18 cellular contexts compared by ENCODE assay signal in genomic region chr1:231557898-231558710, GRCh38. TPM values are rescaled to one million over a fixed set of nuclear protein-coding genes. Genes with fewer than 3 reads are reported as not detected.
DNase-seq lines count a peak whose midpoint lies in the region; ATAC-seq, FAIRE-seq and TF ChIP-seq lines count a peak whose summit lies in the region.
"Had no signal": no experiment of that assay in that cellular context is flagged by ENCODE, and none has a peak within 500 bp of the region (broad histone marks: within the 10 kb centered on the region; RNA-seq: fewer than 3 reads in every experiment).

No MANE protein-coding gene starts in this region.

- H3K4me1 ChIP-seq in CD4-positive, CD25-positive, alpha-beta regulatory T cell (ENCODE audit: control insufficient read depth, insufficient read depth, low read length, poor library complexity, severe bottlenecking), result peaks cover 11% of the 10 kb centered on the region
- peaks cover 7% of the 10 kb centered on the region for H3K4me1 ChIP-seq in IMR-90 (ENCODE audit: control insufficient read depth, insufficient read depth, low read length)
- no peaks in the 10 kb centered on the region for H3K4me1 ChIP-seq in GM12878 (ENCODE audit: control insufficient read depth, insufficient read depth, low read length)
- peaks cover 4 to 15% of the 10 kb centered on the region in 2 donors for H3K4me1 ChIP-seq in left lung
- peaks cover 0 to 7% of the 10 kb centered on the region in 2 donors for H3K4me1 ChIP-seq in thyroid gland
- H3K4me1 ChIP-seq: ascending aorta had no signal

- 0 out of 2 replicates have a peak overlapping the region, but pooled peaks have one; percentile 37 for H3K14ac ChIP-seq in IMR-90 (replicated peaks; ENCODE audit: low read depth, low read length)

- H3K4me3 ChIP-seq in CD4-positive, CD25-positive, alpha-beta regulatory T cell (ENCODE audit: low read depth, low read length), result peak overlapping the region; percentile 20
- H3K4me3 ChIP-seq in IMR-90 (ENCODE audit: insufficient read depth, low read depth, low read length) (no peak overlapping the region), GM12878 (no peak overlapping the region), left lung (no peak overlapping the region), thyroid gland (replicated peaks in 1 of 3) (no peak overlapping the region)
- H3K4me3 ChIP-seq: ascending aorta, SJCRH30 had no signal

- peaks cover 15 to 23% of the 10 kb centered on the region in 2 experiments; a peak in 3 of 4 replicates for H3K79me1 ChIP-seq in IMR-90 (ENCODE audit: low read depth in 1 of 2, low read length in 2 of 2)

- H4K20me1 ChIP-seq in IMR-90 (ENCODE audit: insufficient read depth, low read length) (peaks cover 12% of the 10 kb centered on the region), GM12878 (ENCODE audit: control insufficient read depth, insufficient read depth) (no peaks in the 10 kb centered on the region)

- H3K9ac ChIP-seq in IMR-90 (ENCODE audit: low read depth, low read length), result no peak overlapping the region
- H3K9ac ChIP-seq in GM12878 (ENCODE audit: control insufficient read depth, insufficient read depth, low read length), result no peak overlapping the region

- H4K91ac ChIP-seq in IMR-90 (ENCODE audit: insufficient read depth, low read depth, low read length), result peak overlapping the region; percentile 30

- H3K4me2 ChIP-seq in IMR-90 (ENCODE audit: low read depth, low read length) (no peak overlapping the region), GM12878 (ENCODE audit: control insufficient read depth, insufficient read depth) (no peak overlapping the region)

- H3K27ac ChIP-seq in CD4-positive, CD25-positive, alpha-beta regulatory T cell (ENCODE audit: insufficient read depth, low read length, poor library complexity, severe bottlenecking), result peak overlapping the region; percentile 14
- peak overlapping the region; percentile 34; the same call in 1 of the 2 replicates for H3K27ac ChIP-seq in IMR-90 (ENCODE audit: insufficient read depth, low read length)
- H3K27ac ChIP-seq in GM12878 (ENCODE audit: control insufficient read depth, insufficient read depth), result no peak overlapping the region
- H3K27ac ChIP-seq in left lung, result peak overlapping the region in 1 of 2 donors; percentile 23
- H3K27ac ChIP-seq in thyroid gland, result no peak overlapping the region
- H3K27ac ChIP-seq: ascending aorta, SJCRH30 had no signal

- TF ChIP-seq POLR2A in IMR-90 (IDR thresholded peaks at IDR 0.05; ENCODE audit: low read depth, low read length) (no peak), GM12878 (IDR thresholded peaks at IDR 0.05; ENCODE audit: low read depth, low read length) (no peak), thyroid gland (IDR thresholded peaks at IDR 0.05) (no peak)

- RAD21 ChIA-PET in GM12878 (lab: Charles Lee; ENCODE audit: unreplicated experiment), result interaction anchor here (0.8 to 1.0 kb wide), 2 partner anchors 12 to 139 kb away, joined by 3 read pairs; no protein-coding TSS in a partner anchor

- H2AK5ac ChIP-seq in IMR-90 (ENCODE audit: low read depth, low read length), result peak overlapping the region; percentile 62; the same call in 1 of the 2 replicates

- intact Hi-C loops in IMR-90 (cut with micrococcal nuclease) (loop anchor here (1.0 kb wide), 1 partner anchor 137 kb away; no protein-coding TSS in a partner anchor), GM12878 (cut with micrococcal nuclease; ENCODE audit: unreplicated experiment) (no loop called here), left lung (cut with DNase I) (no loop called here), natural killer cell (cut with micrococcal nuclease) (no loop called here), thyroid gland (cut with DNase I) (no loop called here)

- no peak overlapping the region for H3K56ac ChIP-seq in IMR-90 (ENCODE audit: extremely low read depth, insufficient read depth, low read length)

- H2BK20ac ChIP-seq in IMR-90 (ENCODE audit: low read depth, low read length), result peak overlapping the region; percentile 16; the same call in 1 of the 2 replicates

- TF ChIP-seq EP300 in GM12878 (IDR thresholded peaks at IDR 0.05; ENCODE audit: borderline replicate concordance in 1 of 2, control insufficient read depth in 1 of 2, low read depth in 2 of 2, low read length in 2 of 2), result no peak

- TF ChIP-seq CTCF in IMR-90 (conservative IDR thresholded peaks at IDR 0.05; ENCODE audit: low read depth, low read length) (no peak), GM12878 (IDR thresholded peaks at IDR 0.05 in 2 of 3, conservative IDR thresholded peaks at IDR 0.05 in 1 of 3; ENCODE audit: control insufficient read depth in 2 of 3, extremely low read depth in 1 of 3, insufficient read depth in 1 of 3, low read depth in 3 of 3, low read length in 3 of 3) (no peak), left lung (IDR thresholded peaks at IDR 0.05) (no peak), natural killer cell (IDR thresholded peaks at IDR 0.05) (no peak), thyroid gland (IDR thresholded peaks at IDR 0.05) (no peak)

- no peaks in the 10 kb centered on the region for H3K9me3 ChIP-seq in CD4-positive, CD25-positive, alpha-beta regulatory T cell (ENCODE audit: control insufficient read depth in 2 of 2, low read length in 2 of 2)
- H3K9me3 ChIP-seq in IMR-90 (ENCODE audit: control insufficient read depth, insufficient read depth, low read length) (no peaks in the 10 kb centered on the region), GM12878 (replicated peaks; ENCODE audit: control insufficient read depth, insufficient read depth, low read length) (no peaks in the 10 kb centered on the region), left lung (no peaks in the 10 kb centered on the region), thyroid gland (no peaks in the 10 kb centered on the region)
- H3K9me3 ChIP-seq: ascending aorta, SJCRH30 had no signal

- peak in 1 of 3 donors; percentile 22 for DNase-seq in CD4-positive, CD25-positive, alpha-beta regulatory T cell
- DNase-seq in IMR-90, result peak; percentile 77
- DNase-seq in GM12878 (ENCODE audit: low read depth, low spot score), result no peak
- DNase-seq in left lung, result no peak
- DNase-seq in HT-29 (ENCODE audit: low spot score), result no peak
- DNase-seq in natural killer cell, result no peak
- no peak for DNase-seq in thyroid gland
- no peak for DNase-seq in NCI-H2196 treated with DMSO at 0.1 percent for 48 hours (lab: John Stamatoyannopoulos, UW; ENCODE audit: unreplicated experiment)
- DNase-seq: activated CD4-positive, alpha-beta T cell treated with anti-CD3 and anti-CD28 coated beads, Interleukin-2, amount 50 U/mL, for 48 hours; DMS53; foreskin melanocyte; immature natural killer cell; NCI-H187 treated with DMSO at 0.1 percent for 48 hours; occipital lobe had no signal

- peaks cover 31 to 40% (median 34%) of the 10 kb centered on the region in 4 donors for H3K4me1 Mint-ChIP-seq in CD4-positive, CD25-positive, alpha-beta regulatory T cell
- H3K4me1 Mint-ChIP-seq in natural killer cell, result peaks cover 19 to 36% of the 10 kb centered on the region in 2 donors
- H3K4me1 Mint-ChIP-seq: mesothelial cell of epicardium had no signal

- no peaks in the 10 kb centered on the region for H3K27me3 ChIP-seq in CD4-positive, CD25-positive, alpha-beta regulatory T cell (ENCODE audit: control insufficient read depth, insufficient read depth, low read length)
- no peaks in the 10 kb centered on the region for H3K27me3 ChIP-seq in IMR-90 (ENCODE audit: control insufficient read depth, insufficient read depth, low read length)
- H3K27me3 ChIP-seq in GM12878 (replicated peaks in 1 of 2; ENCODE audit: control insufficient read depth in 2 of 2, insufficient read depth in 2 of 2, low read length in 1 of 2), result no peaks in the 10 kb centered on the region
- H3K27me3 ChIP-seq in left lung, result no peaks in the 10 kb centered on the region
- H3K27me3 ChIP-seq in thyroid gland, result no peaks in the 10 kb centered on the region
- H3K27me3 ChIP-seq: ascending aorta, SJCRH30 had no signal

- H2BK15ac ChIP-seq in IMR-90 (ENCODE audit: low read depth, low read length), result no peak overlapping the region

- dilution Hi-C loops in IMR-90 (cut with HindIII; ENCODE audit: low sequenced_read_pairs, unreplicated experiment), result no loop called here

- H2BK120ac ChIP-seq in IMR-90 (ENCODE audit: low read depth, low read length), result peak overlapping the region; percentile 35

- peaks cover 4% of the 10 kb centered on the region; the same call in 1 of the 2 replicates for H3K9me1 ChIP-seq in IMR-90 (ENCODE audit: insufficient read depth, low read length)

- H2AFZ ChIP-seq in IMR-90 (replicated peaks; ENCODE audit: low read length, poor library complexity) (no peak overlapping the region), GM12878 (ENCODE audit: control insufficient read depth, low read depth, low read length) (no peak overlapping the region)

- BruUV-seq in IMR-90 (replicated peaks; lab: Mats Ljungman, UMichigan) (no TSS peak), GM12878 (replicated peaks; lab: Mats Ljungman, UMichigan) (no TSS peak)

- FAIRE-seq in GM12878 (lab: Jason Lieb, UNC), result no peak

- no peaks in the 10 kb centered on the region for H3K79me2 ChIP-seq in GM12878 (ENCODE audit: control insufficient read depth, insufficient read depth, low read length)

- H2AK9ac ChIP-seq in IMR-90 (replicated peaks; ENCODE audit: low read depth, low read length, poor library complexity), result no peak overlapping the region

- peaks cover 22% of the 10 kb centered on the region for H3K36me3 Mint-ChIP-seq in CD4-positive, CD25-positive, alpha-beta regulatory T cell
- no peaks in the 10 kb centered on the region for H3K36me3 Mint-ChIP-seq in natural killer cell

- peak in 1 of 2 donors; percentile 42 for ATAC-seq in CD4-positive, CD25-positive, alpha-beta regulatory T cell (ENCODE audit: low read depth in 2 of 2)
- ATAC-seq in IMR-90 (ENCODE audit: low read depth), result peak; percentile 87
- peak; percentile 48 for ATAC-seq in GM12878
- ATAC-seq in left lung, result peak; percentile 79
- ATAC-seq in natural killer cell, result no peak

- no peaks in the 10 kb centered on the region for H3K27me3 Mint-ChIP-seq in CD4-positive, CD25-positive, alpha-beta regulatory T cell
- H3K27me3 Mint-ChIP-seq in natural killer cell (ENCODE audit: low read depth in 2 of 2), result no peaks in the 10 kb centered on the region

- H3K9me3 Mint-ChIP-seq in CD4-positive, CD25-positive, alpha-beta regulatory T cell, result no peaks in the 10 kb centered on the region
- no peaks in the 10 kb centered on the region for H3K9me3 Mint-ChIP-seq in natural killer cell
- H3K9me3 Mint-ChIP-seq: immature natural killer cell had no signal

- SMC1A ChIA-PET in GM12878 (lab: Charles Lee; ENCODE audit: uncharacterized antibody, unreplicated experiment), result interaction anchor here (0.9 to 1.4 kb wide), 6 partner anchors 12 to 183 kb away, joined by 3 to 4 read pairs (median 3); no protein-coding TSS in a partner anchor

- no peak overlapping the region for H4K5ac ChIP-seq in IMR-90 (ENCODE audit: low read depth, low read length)

- POLR2A ChIA-PET in IMR-90 (lab: Charles Lee; ENCODE audit: unreplicated experiment), result no interaction called here
- POLR2A ChIA-PET in GM12878 (lab: Charles Lee), result interaction anchor here (1.6 kb wide), 1 partner anchor 220 kb away, joined by 4 read pairs; the partner anchor contains the start of genes EXOC8 and SPRTN

- H3K23ac ChIP-seq in IMR-90 (ENCODE audit: low read depth, low read length), result peak overlapping the region; percentile 56; the same call in 1 of the 2 replicates

- H4K8ac ChIP-seq in IMR-90 (ENCODE audit: low read depth in 2 of 2, low read length in 2 of 2), result no peak overlapping the region

- H2BK5ac ChIP-seq in IMR-90 (ENCODE audit: low read depth, low read length, poor library complexity, severe bottlenecking), result no peak overlapping the region

- peak overlapping the region; percentile 60 for H3K4ac ChIP-seq in IMR-90 (ENCODE audit: low read depth, low read length)

- no CpG with 5 or more reads among the region's 3 CpGs for WGBS in IMR-90 (ENCODE audit: extremely low coverage in 2 of 2, insufficient read length in 1 of 2), 2 experiments
- 79% methylated on average over 3 of the region's 3 CpGs for WGBS in GM12878 (ENCODE audit: insufficient coverage, insufficient replicate concordance, low lambda C conversion rate, missing lambda C conversion rate)
- 89 to 94% methylated on average over 3 of the region's 3 CpGs for WGBS in thyroid gland, 2 donors

- H3K18ac ChIP-seq in IMR-90 (ENCODE audit: low read depth, low read length), result no peak overlapping the region

- no peak overlapping the region for H3K4me3 Mint-ChIP-seq in CD4-positive, CD25-positive, alpha-beta regulatory T cell
- H3K4me3 Mint-ChIP-seq in natural killer cell, result no peak overlapping the region
- H3K4me3 Mint-ChIP-seq: activated T-helper 1 cell treated with anti-CD3 and anti-CD28 coated beads, Interleukin-12 subunit alpha, Interleukin-12 subunit beta, Interleukin-2, Interleukin-4 antibody, amounts not matched to agents 30 ng/mL and 10 ng/mL and 1 ng/mL, durations not matched to agents 14 hours and 24 hours and 36 hours; immature natural killer cell; mesothelial cell of epicardium had no signal

- H3K36me3 ChIP-seq in CD4-positive, CD25-positive, alpha-beta regulatory T cell (ENCODE audit: control insufficient read depth, insufficient read depth, low read length), result peaks cover 10% of the 10 kb centered on the region
- H3K36me3 ChIP-seq in IMR-90 (ENCODE audit: control insufficient read depth, insufficient read depth, low read length), result peaks cover 4% of the 10 kb centered on the region
- H3K36me3 ChIP-seq in GM12878 (ENCODE audit: control insufficient read depth in 2 of 2, insufficient read depth in 2 of 2, low read length in 1 of 2), result peaks cover 0 to 8% of the 10 kb centered on the region in 2 experiments; a peak in 2 of 4 replicates
- H3K36me3 ChIP-seq in left lung, result peaks cover 6 to 12% of the 10 kb centered on the region in 2 donors
- H3K36me3 ChIP-seq in thyroid gland, result no peaks in the 10 kb centered on the region

- CTCF ChIA-PET in IMR-90 (lab: Yijun Ruan, JAX), result interaction anchor here (0.5 kb wide), 1 partner anchor 71 kb away, joined by 3 read pairs; no protein-coding TSS in a partner anchor
- CTCF ChIA-PET in GM12878 (lab: Yijun Ruan, JAX), result interaction anchor here (0.6 to 2.4 kb wide), 7 partner anchors 12 to 465 kb away, joined by 3 to 6 read pairs (median 3); no protein-coding TSS in a partner anchor

- no peak for TF ChIP-seq RAD21 in IMR-90 (IDR thresholded peaks at IDR 0.05; ENCODE audit: low read length)
- TF ChIP-seq RAD21 in GM12878 (IDR thresholded peaks at IDR 0.05; ENCODE audit: insufficient read depth, low read depth, low read length), result no peak

- peak overlapping the region in 2 of 3 donors; percentile 0 to 78 for H3K27ac Mint-ChIP-seq in CD4-positive, CD25-positive, alpha-beta regulatory T cell
- no peak overlapping the region for H3K27ac Mint-ChIP-seq in natural killer cell
- H3K27ac Mint-ChIP-seq: activated T-helper 1 cell treated with anti-CD3 and anti-CD28 coated beads, Interleukin-12 subunit alpha, Interleukin-12 subunit beta, Interleukin-2, Interleukin-4 antibody, amounts not matched to agents 30 ng/mL and 10 ng/mL and 1 ng/mL, durations not matched to agents 14 hours and 24 hours and 36 hours; mesothelial cell of epicardium had no signal

- in situ Hi-C loops in IMR-90 (cut with MboI; ENCODE audit: low sequenced_read_pairs), result no loop called here
- in situ Hi-C loops in GM12878 (cut with MboI), result no loop called here

RNA-seq across cellular contexts. Expression of gene TSNAX, which starts 29.6 kb away (rescaled TPM):
- total RNA-seq in CD4-positive, CD25-positive, alpha-beta regulatory T cell, result 34.8 TPM
- polyA plus RNA-seq in CD4-positive, CD25-positive, alpha-beta regulatory T cell, result 100 to 1,000 TPM in 2 of 4 donors, 10 to 100 TPM in 2; 93.4 to 117 (median 106) TPM
- total RNA-seq in IMR-90 (2012; rRNA removed) (60.6 and 61.4 TPM in 2 replicates), GM12878 (2014; rRNA removed) (25.4 and 29.3 TPM in 2 replicates), GM12878 (2014; rRNA removed; fragmentation: Illumina TruSeq; extraction: Trizol) (46.4 and 47.0 TPM in 2 replicates), GM12878 (2021) (26.5 and 30.3 TPM in 2 replicates), left lung (10 to 100 TPM; 29.1 to 36.3 TPM), natural killer cell (10 to 100 TPM; 35.6 to 49.3 (median 44.8) TPM), thyroid gland (10 to 100 TPM; 32.0 to 43.7 (median 36.5) TPM)
- polyA plus RNA-seq in IMR-90 (2012; rRNA removed) (14.7 and 19.6 TPM in 2 replicates), GM12878 (2011; rRNA removed) (27.8 and 43.7 TPM in 2 replicates), GM12878 (2014; fragmentation: Illumina TruSeq; extraction: Trizol) (36.2 and 44.6 TPM in 2 replicates), GM12878 (2014; fragmentation: Nextera tagmentation; extraction: Ambion mirVana) (10 to 100 TPM; 35.0 to 42.4 TPM), GM12878 (2014; rRNA removed) (21.6 and 24.8 TPM in 2 replicates), GM12878 (2016; fragmentation: Nextera tagmentation; extraction: Ambion mirVana) (10 to 100 TPM; 47.0 to 49.7 TPM)
- 2.8 and 6.8 TPM in 2 replicates for polyA plus RNA-seq in IMR-90 (2012; cell fraction: cytosol; rRNA removed)
- 3.2 and 16.4 TPM in 2 replicates for polyA plus RNA-seq in IMR-90 (2012; cell fraction: nucleus; rRNA removed; ENCODE audit: low replicate concordance)
- 73.1 and 76.7 TPM in 2 replicates for total RNA-seq in GM12878 (2013; cell fraction: nucleolus; rRNA removed)
- 12.0 TPM for polyA plus RNA-seq in GM12878 (2011; ENCODE audit: low read depth)
- polyA plus RNA-seq in GM12878 (2011; cell fraction: cytosol; rRNA removed), result 9.5 and 12.0 TPM in 2 replicates
- polyA plus RNA-seq in GM12878 (2011; cell fraction: nucleus; rRNA removed), result 6.3 and 10.2 TPM in 2 replicates
- 20.5 and 22.8 TPM in 2 replicates for polyA plus RNA-seq in GM12878 (2012)
- polyA minus RNA-seq in GM12878 (2011; rRNA and poly(A)+ RNA removed), result 43.8 and 47.3 TPM in 2 replicates
- polyA minus RNA-seq in GM12878 (2011; cell fraction: cytosol; rRNA and poly(A)+ RNA removed), result 8.0 and 9.4 TPM in 2 replicates
- 11.4 and 13.8 TPM in 2 replicates for polyA minus RNA-seq in GM12878 (2011; cell fraction: nucleus; rRNA and poly(A)+ RNA removed)
- total RNA-seq in HT-29 (2014; rRNA removed; shearing (Covaris generic)), result 10.0 and 13.9 TPM in 2 replicates

Comparison
In these comparisons a context has a peak if more than half of its experiments do, and no peak if none do; other contexts are left out.
1. ATAC-seq: peak in IMR-90 (single experiment), GM12878 (single experiment) and left lung (single experiment); none in natural killer cell (0 of 3).
2. H3K27ac ChIP-seq: peak in CD4-positive, CD25-positive, alpha-beta regulatory T cell (single experiment) and IMR-90 (single experiment); none in GM12878 (single experiment) and thyroid gland (0 of 3).
3. H3K27ac Mint-ChIP-seq: peak in CD4-positive, CD25-positive, alpha-beta regulatory T cell (2 of 3); none in natural killer cell (0 of 2).